In the genomic region with DNA sequence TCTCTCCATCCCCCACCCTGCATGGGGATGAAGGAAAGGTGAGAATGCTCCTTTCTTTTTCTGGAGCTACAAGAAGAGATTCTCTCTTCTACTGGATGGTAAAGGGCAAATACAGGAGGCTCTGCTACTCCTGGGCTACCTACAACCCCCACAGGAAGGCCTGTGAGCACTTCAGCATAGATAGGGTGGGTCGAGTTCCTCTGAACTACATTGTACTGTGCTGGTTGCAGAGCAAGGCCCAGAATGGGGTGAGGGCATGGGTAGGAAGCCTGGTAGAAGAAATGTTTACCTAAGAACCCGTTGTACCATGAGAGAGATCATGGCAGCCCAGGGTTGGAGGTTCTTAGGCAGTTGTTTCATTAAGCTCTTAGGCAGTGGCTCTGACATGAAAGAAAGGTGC, we compare ENCODE assay signal across 1 cellular context.
TF ChIP-seq lines count a peak whose summit lies in the region.

No MANE protein-coding gene starts in this region.

TF ChIP-seq in HepG2, 621 proteins besides CTCF, POLR2A, EP300 and RAD21 (continued from another document):
- TF ChIP-seq, protein P1, sequence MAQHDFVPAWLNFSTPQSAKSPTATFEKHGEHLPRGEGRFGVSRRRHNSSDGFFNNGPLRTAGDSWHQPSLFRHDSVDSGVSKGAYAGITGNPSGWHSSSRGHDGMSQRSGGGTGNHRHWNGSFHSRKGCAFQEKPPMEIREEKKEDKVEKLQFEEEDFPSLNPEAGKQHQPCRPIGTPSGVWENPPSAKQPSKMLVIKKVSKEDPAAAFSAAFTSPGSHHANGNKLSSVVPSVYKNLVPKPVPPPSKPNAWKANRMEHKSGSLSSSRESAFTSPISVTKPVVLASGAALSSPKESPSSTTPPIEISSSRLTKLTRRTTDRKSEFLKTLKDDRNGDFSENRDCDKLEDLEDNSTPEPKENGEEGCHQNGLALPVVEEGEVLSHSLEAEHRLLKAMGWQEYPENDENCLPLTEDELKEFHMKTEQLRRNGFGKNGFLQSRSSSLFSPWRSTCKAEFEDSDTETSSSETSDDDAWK (CRISPR knock-in tag; IDR thresholded peaks at IDR 0.05): no peak
- TF ChIP-seq ZNF615 (CRISPR knock-in tag; IDR thresholded peaks at IDR 0.05; ENCODE audit: borderline replicate concordance) (no peak), GFI1 (CRISPR knock-in tag; IDR thresholded peaks at IDR 0.05; ENCODE audit: borderline replicate concordance) (no peak), MED13 (CRISPR knock-in tag; IDR thresholded peaks at IDR 0.05) (no peak), CAMTA2 (CRISPR knock-in tag; IDR thresholded peaks at IDR 0.05; ENCODE audit: borderline replicate concordance) (no peak), ZNF354B (CRISPR knock-in tag; IDR thresholded peaks at IDR 0.05) (no peak)
TF ChIP-seq in HepG2: peak in this region for 0.
